ENCODE assay signal across 14 cellular contexts in genomic region chr1:47224676-47225399, GRCh38. TPM values are rescaled to one million over a fixed set of nuclear protein-coding genes. Genes with fewer than 3 reads are reported as not detected.
DNase-seq lines count a peak whose midpoint lies in the region; ATAC-seq and TF ChIP-seq lines count a peak whose summit lies in the region.
"Had no signal": no experiment of that assay in that cellular context is flagged by ENCODE, and none has a peak within 500 bp of the region (broad histone marks: within the 10 kb centered on the region; RNA-seq: fewer than 3 reads in every experiment).

No MANE protein-coding gene starts in this region.

- H2BK20ac ChIP-seq in IMR-90 (ENCODE audit: low read depth, low read length): no peak overlapping the region

- no peak overlapping the region for H2BK12ac ChIP-seq in trophoblast cell (ENCODE audit: low read length)

- H4K91ac ChIP-seq in IMR-90 (ENCODE audit: insufficient read depth, low read depth, low read length): no peak overlapping the region
- no peak overlapping the region for H4K91ac ChIP-seq in trophoblast cell (ENCODE audit: low read depth, low read length)

- H3K36me3 ChIP-seq in Caco-2 (ENCODE audit: control insufficient read depth, insufficient read depth, low read length) (no peaks in the 10 kb centered on the region), IMR-90 (ENCODE audit: control insufficient read depth, insufficient read depth, low read length) (no peaks in the 10 kb centered on the region), trophoblast cell (ENCODE audit: control insufficient read depth in 1 of 2, insufficient read depth in 2 of 2, low read length in 2 of 2) (no peaks in the 10 kb centered on the region)

- no peaks in the 10 kb centered on the region for H3K27me3 Mint-ChIP-seq in Caco-2 (ENCODE audit: insufficient read depth, unreplicated experiment)

- H4K5ac ChIP-seq in IMR-90 (ENCODE audit: low read depth, low read length): no peak overlapping the region

- no peak overlapping the region for H2BK120ac ChIP-seq in IMR-90 (ENCODE audit: low read depth, low read length)
- no peak overlapping the region for H2BK120ac ChIP-seq in trophoblast cell (ENCODE audit: insufficient read depth, low read length, poor library complexity)

- intact Hi-C loops in Caco-2 (cut with micrococcal nuclease; ENCODE audit: unreplicated experiment): no loop called here
- intact Hi-C loops in IMR-90 (cut with micrococcal nuclease): no loop called here

- TF ChIP-seq POLR2A in IMR-90 (IDR thresholded peaks at IDR 0.05; ENCODE audit: low read depth, low read length): no peak

- no peaks in the 10 kb centered on the region for H4K20me1 ChIP-seq in IMR-90 (ENCODE audit: insufficient read depth, low read length)

- H3K79me2 ChIP-seq in trophoblast cell (ENCODE audit: control insufficient read depth, insufficient read depth, low read length, poor library complexity): no peaks in the 10 kb centered on the region

- POLR2A ChIA-PET in Caco-2 (lab: Charles Lee): interaction anchor here (0.6 kb wide), 1 partner anchor 38 kb away, joined by 7 read pairs; no protein-coding TSS in a partner anchor
- POLR2A ChIA-PET in IMR-90 (lab: Charles Lee; ENCODE audit: unreplicated experiment): no interaction called here

- H3K9ac ChIP-seq in IMR-90 (ENCODE audit: low read depth, low read length) (no peak overlapping the region), trophoblast cell (ENCODE audit: low read length) (no peak overlapping the region)

- no peak overlapping the region for H3K27ac ChIP-seq in IMR-90 (ENCODE audit: insufficient read depth, low read length)
- no peak overlapping the region for H3K27ac ChIP-seq in trophoblast cell (ENCODE audit: low read depth, low read length)

- H2AFZ ChIP-seq in IMR-90 (replicated peaks; ENCODE audit: low read length, poor library complexity) (peak overlapping the region; percentile 27), trophoblast cell (ENCODE audit: insufficient read depth, low read length, poor library complexity) (no peak overlapping the region)

- H3K27ac Mint-ChIP-seq in Caco-2 (ENCODE audit: unreplicated experiment): no peak overlapping the region
- H3K27ac Mint-ChIP-seq: mesothelial cell of epicardium had no signal

- H3K14ac ChIP-seq in IMR-90 (replicated peaks; ENCODE audit: low read depth, low read length) (no peak overlapping the region), trophoblast cell (ENCODE audit: low read length) (no peak overlapping the region)

- no peaks in the 10 kb centered on the region for H3K36me3 Mint-ChIP-seq in Caco-2 (ENCODE audit: insufficient read depth, unreplicated experiment)
- H3K36me3 Mint-ChIP-seq: CD8-positive, alpha-beta memory T cell; mesothelial cell of epicardium had no signal

- H3K4me3 ChIP-seq in Caco-2 (ENCODE audit: low read depth, low read length) (peak overlapping the region; percentile 53), IMR-90 (ENCODE audit: insufficient read depth, low read depth, low read length) (no peak overlapping the region), epithelial cell of proximal tubule (ENCODE audit: low read depth, low read length) (peak overlapping the region; percentile 16), trophoblast cell (ENCODE audit: low read depth, low read length) (no peak overlapping the region)

- H3K4me3 Mint-ChIP-seq in Caco-2 (ENCODE audit: unreplicated experiment): no peak overlapping the region

- WGBS in IMR-90 (ENCODE audit: extremely low coverage in 2 of 2, insufficient read length in 1 of 2), 2 experiments: 1% methylated on average over 17 of the region's 30 CpGs; no CpG with 5 or more reads in 1 of the 2 experiments
- no CpG with 5 or more reads among the region's 30 CpGs for WGBS in trophoblast cell (ENCODE audit: extremely low coverage, insufficient coverage, insufficient read length)

- TF ChIP-seq RAD21 in IMR-90 (IDR thresholded peaks at IDR 0.05; ENCODE audit: low read length): no peak

- H3K9me3 ChIP-seq in Caco-2 (no peaks in the 10 kb centered on the region), IMR-90 (ENCODE audit: control insufficient read depth, insufficient read depth, low read length) (peaks cover 13% of the 10 kb centered on the region; the same call in 1 of the 2 replicates), trophoblast cell (ENCODE audit: insufficient read depth, low read depth, low read length) (peaks cover 16% of the 10 kb centered on the region)

- H3K27me3 ChIP-seq in Caco-2 (replicated peaks; ENCODE audit: control insufficient read depth, insufficient read depth, low read length) (no peaks in the 10 kb centered on the region), IMR-90 (ENCODE audit: control insufficient read depth, insufficient read depth, low read length) (peaks cover 89% of the 10 kb centered on the region), trophoblast cell (ENCODE audit: insufficient read depth, low read length) (peaks cover 73% of the 10 kb centered on the region)

- no peak overlapping the region for H3K56ac ChIP-seq in IMR-90 (ENCODE audit: extremely low read depth, insufficient read depth, low read length)

- H3K18ac ChIP-seq in IMR-90 (ENCODE audit: low read depth, low read length) (no peak overlapping the region), trophoblast cell (ENCODE audit: low read length) (no peak overlapping the region)

- no peak overlapping the region for H4K8ac ChIP-seq in IMR-90 (ENCODE audit: low read depth in 2 of 2, low read length in 2 of 2)
- H4K8ac ChIP-seq in trophoblast cell (ENCODE audit: low read depth, low read length): no peak overlapping the region

- dilution Hi-C loops in IMR-90 (cut with HindIII; ENCODE audit: low sequenced_read_pairs, unreplicated experiment): no loop called here

- H3K4me1 ChIP-seq in Caco-2 (0 out of 2 replicates have a peak, but pooled peaks cover 3% of the 10 kb centered on the region), IMR-90 (ENCODE audit: control insufficient read depth, insufficient read depth, low read length) (peaks cover 3% of the 10 kb centered on the region), trophoblast cell (ENCODE audit: control insufficient read depth in 1 of 2, insufficient read depth in 2 of 2, low read length in 2 of 2) (peaks cover 3 to 5% of the 10 kb centered on the region in 2 experiments)

- H4K12ac ChIP-seq in trophoblast cell (ENCODE audit: low read depth, low read length): no peak overlapping the region

- H2BK15ac ChIP-seq in IMR-90 (ENCODE audit: low read depth, low read length): no peak overlapping the region

- DNase-seq in Caco-2 (no peak), IMR-90 (no peak), epithelial cell of proximal tubule (ENCODE audit: low read depth) (no peak), trophoblast cell (no peak), GF-D8 (lab: John Stamatoyannopoulos, UW) (no peak), AML-193 (lab: John Stamatoyannopoulos, UW) (no peak), NOMO-1 treated with dmso at 0.1 percent for 144 hours (lab: John Stamatoyannopoulos, UW; ENCODE audit: unreplicated experiment) (no peak)
- DNase-seq in activated effector memory CD4-positive, alpha-beta T cell treated with Interleukin-2 at 50 U/mL for 16 hours: no peak
- DNase-seq: activated CD4-positive, alpha-beta T cell treated with anti-CD3 and anti-CD28 coated beads for 1 hour; activated gamma-delta T cell treated with Interleukin-2 at 50 U/mL for 16 hours; CD8-positive, alpha-beta memory T cell; NCI-H187; small intestine had no signal

- H3K79me1 ChIP-seq in IMR-90 (ENCODE audit: low read depth in 1 of 2, low read length in 2 of 2) (no peaks in the 10 kb centered on the region), trophoblast cell (ENCODE audit: low read length) (no peaks in the 10 kb centered on the region)

- CTCF ChIA-PET in Caco-2 (lab: Charles Lee) (interaction anchor here (0.9 to 1.0 kb wide), 2 partner anchors 34 to 45 kb away, joined by 3 to 6 read pairs; no protein-coding TSS in a partner anchor), IMR-90 (lab: Yijun Ruan, JAX) (interaction anchor here (0.6 kb wide), 1 partner anchor 88 kb away, joined by 7 read pairs; no protein-coding TSS in a partner anchor)

- TF ChIP-seq CTCF in Caco-2 (IDR thresholded peaks at IDR 0.05; ENCODE audit: insufficient read depth in 1 of 2, low read depth in 1 of 2, low read length in 1 of 2, severe bottlenecking in 1 of 2, unreplicated experiment in 1 of 2): no peak
- no peak for TF ChIP-seq CTCF in IMR-90 (conservative IDR thresholded peaks at IDR 0.05; ENCODE audit: low read depth, low read length)
- TF ChIP-seq CTCF in epithelial cell of proximal tubule (conservative IDR thresholded peaks at IDR 0.05; ENCODE audit: low read depth, low read length): no peak

- H3K4me2 ChIP-seq in IMR-90 (ENCODE audit: low read depth, low read length) (no peak overlapping the region; the same call in 1 of the 2 replicates), trophoblast cell (ENCODE audit: low read length) (peak overlapping the region; percentile 16)

- H2AK5ac ChIP-seq in IMR-90 (ENCODE audit: low read depth, low read length): no peak overlapping the region
- no peak overlapping the region for H2AK5ac ChIP-seq in trophoblast cell (ENCODE audit: low read length)

- H3K4ac ChIP-seq in IMR-90 (ENCODE audit: low read depth, low read length): no peak overlapping the region
- no peak overlapping the region for H3K4ac ChIP-seq in trophoblast cell (ENCODE audit: low read depth, low read length)

- no peak overlapping the region for H2BK5ac ChIP-seq in IMR-90 (ENCODE audit: low read depth, low read length, poor library complexity, severe bottlenecking)
- H2BK5ac ChIP-seq in trophoblast cell (ENCODE audit: low read depth, low read length, poor library complexity): no peak overlapping the region

- BruUV-seq in Caco-2 (replicated peaks; lab: Mats Ljungman, UMichigan): TSS peak; percentile 33
- BruUV-seq in IMR-90 (replicated peaks; lab: Mats Ljungman, UMichigan): no TSS peak

- H3K9me1 ChIP-seq in IMR-90 (ENCODE audit: insufficient read depth, low read length): no peaks in the 10 kb centered on the region; the same call in 1 of the 2 replicates

- ATAC-seq in IMR-90 (ENCODE audit: low read depth): 0 out of 2 replicates have a peak, but pooled peaks have one; percentile 30

- no peaks in the 10 kb centered on the region for H3K4me1 Mint-ChIP-seq in Caco-2 (ENCODE audit: low read depth, unreplicated experiment)

- in situ Hi-C loops in IMR-90 (cut with MboI; ENCODE audit: low sequenced_read_pairs): no loop called here

- no peaks in the 10 kb centered on the region for H3K9me3 Mint-ChIP-seq in Caco-2 (ENCODE audit: unreplicated experiment)
- H3K9me3 Mint-ChIP-seq: CD8-positive, alpha-beta memory T cell; mesothelial cell of epicardium had no signal

- H2AK9ac ChIP-seq in IMR-90 (replicated peaks; ENCODE audit: low read depth, low read length, poor library complexity): peak overlapping the region; percentile 68

- H3K23ac ChIP-seq in IMR-90 (ENCODE audit: low read depth, low read length): no peak overlapping the region
- peak overlapping the region; percentile 80 for H3K23ac ChIP-seq in trophoblast cell (ENCODE audit: low read length)

RNA-seq across cellular contexts. Expression of gene TAL1, which starts 7.2 kb away (rescaled TPM):
- total RNA-seq in Caco-2 (2022) (12.2 and 15.2 TPM in 2 replicates), IMR-90 (2012; rRNA removed) (not detected in 2 replicates), epithelial cell of proximal tubule (0.69 and 1.4 TPM in 2 replicates)
- not detected in 2 replicates for polyA plus RNA-seq in IMR-90 (2012; rRNA removed)
- polyA plus RNA-seq in IMR-90 (2012; cell fraction: cytosol; rRNA removed): not detected in 2 replicates
- polyA plus RNA-seq in IMR-90 (2012; cell fraction: nucleus; rRNA removed; ENCODE audit: low replicate concordance): not detected in 2 replicates
- 0.01 TPM in 1 of 2 replicates, not detected in the other for polyA plus RNA-seq in trophoblast cell (2013)
- total RNA-seq: CD8-positive, alpha-beta memory T cell; mesothelial cell of epicardium had no signal
- polyA plus RNA-seq: CD8-positive, alpha-beta memory T cell had no signal

RNA-seq across cellular contexts. Expression of gene PDZK1IP1, which starts 35.0 kb away (rescaled TPM):
- total RNA-seq in Caco-2 (2022) (3.8 and 6.1 TPM in 2 replicates), IMR-90 (2012; rRNA removed) (not detected in 2 replicates), epithelial cell of proximal tubule (14.3 and 43.2 TPM in 2 replicates)
- polyA plus RNA-seq in IMR-90 (2012; rRNA removed): not detected in 2 replicates
- polyA plus RNA-seq in IMR-90 (2012; cell fraction: cytosol; rRNA removed): not detected in 2 replicates
- polyA plus RNA-seq in IMR-90 (2012; cell fraction: nucleus; rRNA removed; ENCODE audit: low replicate concordance): not detected in 2 replicates
- polyA plus RNA-seq in trophoblast cell (2013): not detected in 2 replicates
- total RNA-seq: CD8-positive, alpha-beta memory T cell; mesothelial cell of epicardium had no signal
- polyA plus RNA-seq: CD8-positive, alpha-beta memory T cell had no signal

Comparison
In these comparisons a context has a peak if more than half of its experiments do, and no peak if none do; other contexts are left out.
1. H3K4me3 ChIP-seq: peak in Caco-2 (single experiment) and epithelial cell of proximal tubule (single experiment); none in IMR-90 (single experiment) and trophoblast cell (single experiment).